12 cellular contexts compared by ENCODE assay signal in genomic region chr7:106604303-106604918, GRCh38. TPM values are rescaled to one million over a fixed set of nuclear protein-coding genes. Genes with fewer than 3 reads are reported as not detected.
A peak's percentile ranks its signal among the peaks of the same experiment; 100 is the strongest.
DNase-seq lines count a peak whose midpoint lies in the region; ATAC-seq and TF ChIP-seq lines count a peak whose summit lies in the region.
"Had no signal": no experiment of that assay in that cellular context is flagged by ENCODE, and none has a peak within 500 bp of the region (broad histone marks: within the 10 kb centered on the region; RNA-seq: fewer than 3 reads in every experiment).

No MANE protein-coding gene starts in this region.

- H3K27ac Mint-ChIP-seq in activated T-helper 17 cell treated with anti-CD3 and anti-CD28 coated beads, Interleukin-2, amount 50 U/mL, for 72 hours = peak overlapping the region; percentile 7
- H3K27ac Mint-ChIP-seq: activated naive CD8-positive, alpha-beta T cell treated with anti-CD3 and anti-CD28 coated beads, Interleukin-2, amount 10 ng/mL, durations not matched to agents 7 days and 5 days; stimulated activated memory B cell treated with anti-CD40 and anti-IgM and Interleukin-4, amounts not matched to agents 10 μg/mL and 1 μg/mL and 100 μg/mL, for 72 hours had no signal

- TF ChIP-seq CTCF in Loucy (conservative IDR thresholded peaks at IDR 0.05; ENCODE audit: low read length) (no peak), mucosa of descending colon (IDR thresholded peaks at IDR 0.05) (no peak)

- H3K4me3 ChIP-seq in Loucy (ENCODE audit: low read length, poor library complexity, severe bottlenecking) (no peak overlapping the region), mucosa of descending colon (no peak overlapping the region)

- no peak overlapping the region for H3K9ac ChIP-seq in Loucy (ENCODE audit: low read depth, low read length, poor library complexity, severe bottlenecking)

- H3K9me2 ChIP-seq in Loucy (replicated peaks; ENCODE audit: low read depth, low read length) = no peaks in the 10 kb centered on the region

- H3K36me3 ChIP-seq in Loucy (ENCODE audit: insufficient read depth, low read length) (no peaks in the 10 kb centered on the region), mucosa of descending colon (ENCODE audit: low read depth) (no peaks in the 10 kb centered on the region)

- peak; percentile 5 to 8 for DNase-seq in activated CD4-positive, alpha-beta T cell treated with anti-CD3 and anti-CD28 coated beads for 4 hours
- DNase-seq in activated CD4-positive, alpha-beta T cell treated with anti-CD3 and anti-CD28 coated beads for 1 hour = no peak
- no peak for DNase-seq in mucosa of descending colon
- DNase-seq in iPS-NIHi7 (ENCODE audit: extremely low spot score) = no peak
- DNase-seq in 8988T = no peak
- DNase-seq: activated naive CD8-positive, alpha-beta T cell treated with anti-CD3 and anti-CD28 coated beads, Interleukin-2, amount 10 ng/mL, durations not matched to agents 7 days and 5 days; NCI-H345; Right ventricle myocardium superior had no signal

- H3K4me2 ChIP-seq in Loucy (ENCODE audit: low read depth, low read length, poor library complexity, severe bottlenecking) = no peak overlapping the region

- H2AFZ ChIP-seq in Loucy (ENCODE audit: low read length) = 0 out of 2 replicates have a peak overlapping the region, but pooled peaks have one; percentile 2

- peak; percentile 96 for ATAC-seq in activated T-helper 17 cell treated with anti-CD3 and anti-CD28 coated beads, Interleukin-2, amount 50 U/mL, for 72 hours (replicated peaks)
- peak; percentile 17 for ATAC-seq in mucosa of descending colon
- ATAC-seq in HG03196 (IDR thresholded peaks at IDR 0.05; ENCODE audit: unreplicated experiment) = no peak
- ATAC-seq: stimulated activated memory B cell treated with anti-CD40 and anti-IgM and Interleukin-4, amounts not matched to agents 10 μg/mL and 1 μg/mL and 100 μg/mL, for 72 hours had no signal

- H3K27me3 ChIP-seq in Loucy (ENCODE audit: insufficient read depth, low read length, poor library complexity, severe bottlenecking) = no peaks in the 10 kb centered on the region

- H3K9me3 Mint-ChIP-seq in activated T-helper 17 cell treated with anti-CD3 and anti-CD28 coated beads, Interleukin-2, amount 50 U/mL, for 72 hours = no peaks in the 10 kb centered on the region
- H3K9me3 Mint-ChIP-seq: activated naive CD8-positive, alpha-beta T cell treated with anti-CD3 and anti-CD28 coated beads, Interleukin-2, amount 10 ng/mL, durations not matched to agents 7 days and 5 days; stimulated activated memory B cell treated with anti-CD40 and anti-IgM and Interleukin-4, amounts not matched to agents 10 μg/mL and 1 μg/mL and 100 μg/mL, for 72 hours had no signal

- H3K27me3 Mint-ChIP-seq in activated T-helper 17 cell treated with anti-CD3 and anti-CD28 coated beads, Interleukin-2, amount 50 U/mL, for 72 hours = no peaks in the 10 kb centered on the region
- H3K27me3 Mint-ChIP-seq: activated naive CD8-positive, alpha-beta T cell treated with anti-CD3 and anti-CD28 coated beads, Interleukin-2, amount 10 ng/mL, durations not matched to agents 7 days and 5 days; stimulated activated memory B cell treated with anti-CD40 and anti-IgM and Interleukin-4, amounts not matched to agents 10 μg/mL and 1 μg/mL and 100 μg/mL, for 72 hours had no signal

- no peaks in the 10 kb centered on the region for H3K79me2 ChIP-seq in Loucy (ENCODE audit: insufficient read depth, low read length)

- H3K4me1 ChIP-seq in Loucy (ENCODE audit: insufficient read depth, low read length, poor library complexity, severe bottlenecking) (peaks cover 8% of the 10 kb centered on the region), mucosa of descending colon (ENCODE audit: low read depth) (peaks cover 12% of the 10 kb centered on the region)

- no peaks in the 10 kb centered on the region for H3K4me1 Mint-ChIP-seq in activated T-helper 17 cell treated with anti-CD3 and anti-CD28 coated beads, Interleukin-2, amount 50 U/mL, for 72 hours
- H3K4me1 Mint-ChIP-seq: activated naive CD8-positive, alpha-beta T cell treated with anti-CD3 and anti-CD28 coated beads, Interleukin-2, amount 10 ng/mL, durations not matched to agents 7 days and 5 days; stimulated activated memory B cell treated with anti-CD40 and anti-IgM and Interleukin-4, amounts not matched to agents 10 μg/mL and 1 μg/mL and 100 μg/mL, for 72 hours had no signal

- H4K20me1 ChIP-seq in Loucy (ENCODE audit: insufficient read depth, low read length, poor library complexity, severe bottlenecking) = no peaks in the 10 kb centered on the region

- peak overlapping the region; percentile 30 for H3K4me3 Mint-ChIP-seq in activated T-helper 17 cell treated with anti-CD3 and anti-CD28 coated beads, Interleukin-2, amount 50 U/mL, for 72 hours
- H3K4me3 Mint-ChIP-seq: activated naive CD8-positive, alpha-beta T cell treated with anti-CD3 and anti-CD28 coated beads, Interleukin-2, amount 10 ng/mL, durations not matched to agents 7 days and 5 days; stimulated activated memory B cell treated with anti-CD40 and anti-IgM and Interleukin-4, amounts not matched to agents 10 μg/mL and 1 μg/mL and 100 μg/mL, for 72 hours had no signal

- H3K9me3 ChIP-seq in Loucy (ENCODE audit: insufficient read depth, low read depth, low read length) = no peaks in the 10 kb centered on the region
- H3K9me3 ChIP-seq in mucosa of descending colon = no peaks in the 10 kb centered on the region

- no peaks in the 10 kb centered on the region for H3F3A ChIP-seq in Loucy (ENCODE audit: low read depth)

- intact Hi-C loops in mucosa of descending colon (cut with DNase I, micrococcal nuclease) = no loop called here

- H3K36me3 Mint-ChIP-seq in activated T-helper 17 cell treated with anti-CD3 and anti-CD28 coated beads, Interleukin-2, amount 50 U/mL, for 72 hours (ENCODE audit: low read depth) = no peaks in the 10 kb centered on the region
- H3K36me3 Mint-ChIP-seq: activated naive CD8-positive, alpha-beta T cell treated with anti-CD3 and anti-CD28 coated beads, Interleukin-2, amount 10 ng/mL, durations not matched to agents 7 days and 5 days; stimulated activated memory B cell treated with anti-CD40 and anti-IgM and Interleukin-4, amounts not matched to agents 10 μg/mL and 1 μg/mL and 100 μg/mL, for 72 hours had no signal

RNA-seq across cellular contexts. Expression of gene CCDC71L, which starts 56.5 kb away (rescaled TPM):
- total RNA-seq in activated T-helper 17 cell treated with anti-CD3 and anti-CD28 coated beads, Interleukin-2, amount 50 U/mL, for 72 hours = 10 to 100 TPM; 19.4 to 28.5 TPM
- total RNA-seq in mucosa of descending colon = 10 to 100 TPM; 17.4 to 25.6 (median 22.1) TPM

Comparison
In these comparisons a context has a peak if more than half of its experiments do, and no peak if none do; other contexts are left out.
1. DNase-seq: peak in activated CD4-positive, alpha-beta T cell treated with anti-CD3 and anti-CD28 coated beads for 4 hours (2 of 2); none in activated CD4-positive, alpha-beta T cell treated with anti-CD3 and anti-CD28 coated beads for 1 hour (single experiment), mucosa of descending colon (0 of 3), iPS-NIHi7 (single experiment) and 8988T (single experiment).